ENCODE assay signal across 8 cellular contexts in the genomic region with DNA sequence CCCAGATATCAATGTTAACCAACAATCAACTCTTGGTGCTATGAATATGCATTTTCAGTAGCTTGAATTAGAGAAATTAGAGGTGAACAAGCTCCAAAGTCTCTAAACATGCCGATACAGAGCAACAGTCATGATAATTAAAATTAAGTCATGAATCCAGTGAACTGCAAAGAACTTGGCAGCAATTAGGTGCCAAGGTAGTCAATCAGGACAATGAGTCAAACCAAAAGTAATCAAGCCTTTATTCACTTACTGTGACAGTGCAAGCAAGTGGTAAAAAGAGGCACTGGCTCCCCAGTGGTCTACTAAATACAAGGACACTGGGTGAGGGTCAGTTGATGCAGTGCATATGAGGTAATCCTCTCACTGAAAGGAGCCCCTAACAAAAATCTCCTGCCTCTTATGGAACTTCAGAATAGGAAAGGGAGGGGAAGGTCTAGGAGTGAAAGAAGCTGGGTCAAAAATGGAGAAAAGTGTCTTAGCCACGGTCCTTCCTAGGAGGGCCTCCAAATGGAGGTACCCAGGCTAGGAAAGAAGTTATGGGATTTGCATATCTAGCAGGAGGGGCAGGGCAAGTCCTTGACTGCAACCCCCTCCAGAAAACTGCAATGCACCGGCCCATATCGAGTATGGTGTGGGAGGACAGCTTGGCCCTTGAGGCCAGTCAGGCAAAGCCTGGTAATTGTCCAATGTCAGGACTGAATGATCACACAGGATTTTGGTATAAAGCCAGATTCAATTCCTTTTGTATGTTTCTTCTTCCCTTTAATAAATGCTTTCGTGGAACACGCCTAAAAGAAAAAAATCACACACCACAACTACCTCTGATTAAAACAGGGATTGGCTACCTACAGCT. TPM values are rescaled to one million over a fixed set of nuclear protein-coding genes. Genes with fewer than 3 reads are reported as not detected.
A peak's percentile ranks its signal among the peaks of the same experiment; 100 is the strongest.
DNase-seq lines count a peak whose midpoint lies in the region; FAIRE-seq and TF ChIP-seq lines count a peak whose summit lies in the region.

No MANE protein-coding gene starts in this region.

- POLR2A ChIA-PET in CD8-positive, alpha-beta memory T cell (lab: Charles Lee) = interaction anchor here (4.6 kb wide), 1 partner anchor 17 kb away, joined by 71 read pairs; the partner anchor contains the start of gene AQR
- POLR2A ChIA-PET in H1 (lab: Charles Lee; ENCODE audit: partially characterized antibody) = interaction anchor here (0.8 to 4.3 kb wide), 5 partner anchors 9 to 32 kb away, joined by 3 to 28 read pairs (median 11); partner anchors contain the start of gene AQR
- POLR2A ChIA-PET in RWPE1 (lab: Yijun Ruan, JAX; ENCODE audit: low non-redundant PET) = no interaction called here

- peak overlapping the region; percentile 96 to 100 (median 99) for H3K4me3 Mint-ChIP-seq in CD8-positive, alpha-beta memory T cell
- H3K4me3 Mint-ChIP-seq in neural progenitor cell = peak overlapping the region; percentile 97

- H3K36me3 ChIP-seq in CD8-positive, alpha-beta memory T cell (ENCODE audit: insufficient read depth, low read length) = peaks cover 8% of the 10 kb centered on the region
- H3K36me3 ChIP-seq in H1 (ENCODE audit: control insufficient read depth in 2 of 4, insufficient read depth in 4 of 4, low read length in 3 of 4) (peaks cover 0 to 41% (median 14%) of the 10 kb centered on the region in 4 experiments; a peak in 7 of 8 replicates), neural progenitor cell (peaks cover 3% of the 10 kb centered on the region)

- no peak overlapping the region for H3K18ac ChIP-seq in H1 (ENCODE audit: extremely low read depth, low read length)

- no peak overlapping the region for H2BK15ac ChIP-seq in H1 (ENCODE audit: low read length)

- H3K27ac Mint-ChIP-seq in CD8-positive, alpha-beta memory T cell = peak overlapping the region; percentile 84 to 100 (median 99)
- no peak overlapping the region for H3K27ac Mint-ChIP-seq in neural progenitor cell

- H2AFZ ChIP-seq in H1 (ENCODE audit: low read length) (no peak overlapping the region), neural progenitor cell (replicated peaks) (no peak overlapping the region)

- peaks cover 10% of the 10 kb centered on the region for H3K23me2 ChIP-seq in H1 (ENCODE audit: low read depth, low read length)

- H3K56ac ChIP-seq in H1 (replicated peaks; ENCODE audit: insufficient read length, low read depth, low read length) = no peak overlapping the region

- H3K27me3 ChIP-seq in CD8-positive, alpha-beta memory T cell (ENCODE audit: insufficient read depth, low read length, poor library complexity, severe bottlenecking) = no peaks in the 10 kb centered on the region
- H3K27me3 ChIP-seq in H1 (replicated peaks in 1 of 4; ENCODE audit: control insufficient read depth in 3 of 4, extremely low read depth in 1 of 4, insufficient read depth in 3 of 4, low read length in 3 of 4) (no peaks in the 10 kb centered on the region), neural progenitor cell (no peaks in the 10 kb centered on the region)

- no peaks in the 10 kb centered on the region for H3K27me3 Mint-ChIP-seq in CD8-positive, alpha-beta memory T cell
- H3K27me3 Mint-ChIP-seq in neural progenitor cell (ENCODE audit: insufficient read depth, low read depth) = no peaks in the 10 kb centered on the region

- WGBS in H1 (ENCODE audit: extremely low coverage in 1 of 2, insufficient coverage in 1 of 2, insufficient read length in 1 of 2, insufficient replicate concordance in 2 of 2, low coverage in 1 of 2, low lambda C conversion rate in 2 of 2, missing lambda C conversion rate in 1 of 2), 2 experiments = 37% methylated on average over 6 of the region's 6 CpGs; no CpG with 5 or more reads in 1 of the 2 experiments

- no peak overlapping the region for H2BK120ac ChIP-seq in H1 (replicated peaks; ENCODE audit: low read depth, low read length)

- no peak overlapping the region for H3K4ac ChIP-seq in H1 (replicated peaks; ENCODE audit: insufficient read length, low read depth, low read length)

- H2BK12ac ChIP-seq in H1 (ENCODE audit: low read depth, low read length) = no peak overlapping the region

- CTCF ChIA-PET in CD8-positive, alpha-beta memory T cell (lab: Charles Lee) = interaction anchor here (7.4 kb wide), 1 partner anchor 17 kb away, joined by 77 read pairs; the partner anchor contains the start of gene AQR
- CTCF ChIA-PET in H1 (lab: Charles Lee; ENCODE audit: partially characterized antibody) = interaction anchor here (0.9 to 3.1 kb wide), 2 partner anchors 9 to 32 kb away, joined by 4 to 8 read pairs; no protein-coding TSS in a partner anchor
- CTCF ChIA-PET in RWPE1 (lab: Yijun Ruan, JAX) = interaction anchor here (0.7 to 1.1 kb wide), 2 partner anchors 33 to 1831 kb away, joined by 3 read pairs; no protein-coding TSS in a partner anchor

- H3K4me2 ChIP-seq in H1 (ENCODE audit: insufficient read depth in 1 of 2, low read depth in 2 of 2, low read length in 2 of 2) (peak overlapping the region; percentile 85 to 98), neural progenitor cell (peak overlapping the region; percentile 85)

- H3K4me1 Mint-ChIP-seq in CD8-positive, alpha-beta memory T cell = peaks cover 37 to 61% (median 58%) of the 10 kb centered on the region in 3 donors
- peaks cover 16% of the 10 kb centered on the region for H3K4me1 Mint-ChIP-seq in neural progenitor cell

- no peaks in the 10 kb centered on the region for H3K9me3 ChIP-seq in CD8-positive, alpha-beta memory T cell (ENCODE audit: low read length)
- H3K9me3 ChIP-seq in H1 (ENCODE audit: insufficient read depth in 2 of 2, low read depth in 1 of 2, low read length in 1 of 2) (no peaks in the 10 kb centered on the region), neural progenitor cell (ENCODE audit: low read depth) (no peaks in the 10 kb centered on the region)

- TF ChIP-seq POLR2A in NB4 (IDR thresholded peaks at IDR 0.05; ENCODE audit: extremely low read depth, insufficient read length) (no peak), H1 (IDR thresholded peaks at IDR 0.05; ENCODE audit: control extremely low read depth in 1 of 2, low read depth in 2 of 2, low read length in 2 of 2) (no peak)

- no peak for TF ChIP-seq EP300 in H1 (IDR thresholded peaks at IDR 0.05; ENCODE audit: borderline replicate concordance in 1 of 2, low read depth in 2 of 2, low read length in 2 of 2)

- no peak for TF ChIP-seq CTCF in NB4 (IDR thresholded peaks at IDR 0.05; ENCODE audit: low read depth, low read length)
- no peak for TF ChIP-seq CTCF in H1 (IDR thresholded peaks at IDR 0.05; ENCODE audit: control extremely low read depth in 1 of 3, insufficient read depth in 1 of 3, low read depth in 1 of 3, low read length in 3 of 3)
- no peak for TF ChIP-seq CTCF in neural progenitor cell (IDR thresholded peaks at IDR 0.05)
- TF ChIP-seq CTCF in RWPE1 (conservative IDR thresholded peaks at IDR 0.05; ENCODE audit: low read depth) = no peak

- H4K20me1 ChIP-seq in H1 (replicated peaks in 1 of 2; ENCODE audit: control insufficient read depth in 1 of 2, insufficient read depth in 2 of 2, low read length in 2 of 2) (peaks cover 0 to 3% of the 10 kb centered on the region in 2 experiments), neural progenitor cell (ENCODE audit: low read depth) (peaks cover 19% of the 10 kb centered on the region)

- no peak overlapping the region for H4K8ac ChIP-seq in H1 (ENCODE audit: extremely low read depth, insufficient read depth, low read length)

- H3K4me1 ChIP-seq in CD8-positive, alpha-beta memory T cell (ENCODE audit: insufficient read depth, low read length) = peaks cover 23% of the 10 kb centered on the region
- H3K4me1 ChIP-seq in H1 (replicated peaks in 1 of 4; ENCODE audit: control insufficient read depth in 3 of 4, insufficient read depth in 4 of 4, low read length in 3 of 4) (peaks cover 3 to 10% (median 3%) of the 10 kb centered on the region in 4 experiments; a peak in 4 of 7 replicates), neural progenitor cell (peaks cover 10% of the 10 kb centered on the region)

- no peak for TF ChIP-seq RAD21 in H1 (IDR thresholded peaks at IDR 0.05 in 1 of 2, conservative IDR thresholded peaks at IDR 0.05 in 1 of 2; ENCODE audit: low read depth in 2 of 2, low read length in 2 of 2)

- H3K4me3 ChIP-seq in CD8-positive, alpha-beta memory T cell (ENCODE audit: low read length) = peak overlapping the region; percentile 97
- H3K4me3 ChIP-seq in NB4 (ENCODE audit: low read depth, low read length) (peak overlapping the region; percentile 100), H1 (ENCODE audit: extremely low read depth in 1 of 4, insufficient read depth in 2 of 4, low read depth in 3 of 4, low read length in 4 of 4) (peak overlapping the region; percentile 97 to 99 (median 98)), neural progenitor cell (peak overlapping the region; percentile 92)

- peak overlapping the region; percentile 98 for H3K27ac ChIP-seq in CD8-positive, alpha-beta memory T cell (ENCODE audit: low read depth, low read length)
- H3K27ac ChIP-seq in H1 (ENCODE audit: low read depth, low read length) (no peak overlapping the region), neural progenitor cell (no peak overlapping the region), RWPE1 (no peak overlapping the region)

- peaks cover 24 to 58% of the 10 kb centered on the region in 2 experiments for H3K79me2 ChIP-seq in H1 (ENCODE audit: control insufficient read depth in 1 of 2, insufficient read depth in 2 of 2, low read length in 2 of 2)
- peaks cover 60% of the 10 kb centered on the region for H3K79me2 ChIP-seq in neural progenitor cell (ENCODE audit: low read depth)

- no peak overlapping the region for H2AK5ac ChIP-seq in H1 (ENCODE audit: low read depth, low read length)

- H2BK5ac ChIP-seq in H1 (ENCODE audit: low read depth, low read length) = no peak overlapping the region; the same call in 1 of the 2 replicates

- no peak for DNase-seq in CD8-positive, alpha-beta memory T cell
- DNase-seq in NB4 (ENCODE audit: low read depth) (no peak), H1 (ENCODE audit: low read depth in 1 of 2, low spot score in 2 of 2) (no peak), neural progenitor cell (ENCODE audit: low spot score) (no peak), RWPE1 (ENCODE audit: low spot score) (no peak), NCI-H1105 (lab: John Stamatoyannopoulos, UW) (no peak), SHP77 treated with DMSO at 0.1 percent for 48 hours (lab: John Stamatoyannopoulos, UW) (no peak)
- no peak for DNase-seq in activated effector memory CD4-positive, alpha-beta T cell treated with Interleukin-2 at 50 U/mL for 16 hours

- no peak overlapping the region for H3K23ac ChIP-seq in H1 (ENCODE audit: insufficient read length)

- FAIRE-seq in H1 (lab: Jason Lieb, UNC) = no peak

- H4K5ac ChIP-seq in H1 (ENCODE audit: insufficient read length, low read depth, low read length) = no peak overlapping the region

- H4K91ac ChIP-seq in H1 (replicated peaks; ENCODE audit: insufficient read length, low read length) = no peak overlapping the region

- no peak overlapping the region for H3K14ac ChIP-seq in H1 (ENCODE audit: insufficient read length)

- H3K79me1 ChIP-seq in H1 (ENCODE audit: low read depth, low read length) = no peaks in the 10 kb centered on the region; the same call in 1 of the 2 replicates

- peaks cover 0 to 56% (median 9%) of the 10 kb centered on the region in 3 donors for H3K36me3 Mint-ChIP-seq in CD8-positive, alpha-beta memory T cell
- peaks cover 6% of the 10 kb centered on the region for H3K36me3 Mint-ChIP-seq in neural progenitor cell

- peaks cover 14% of the 10 kb centered on the region for H3F3A ChIP-seq in neural progenitor cell (ENCODE audit: low read depth)

- no peaks in the 10 kb centered on the region for H3K9me3 Mint-ChIP-seq in CD8-positive, alpha-beta memory T cell
- no peaks in the 10 kb centered on the region for H3K9me3 Mint-ChIP-seq in neural progenitor cell

- H2BK20ac ChIP-seq in H1 (ENCODE audit: low read length) = no peak overlapping the region

- H3K9ac ChIP-seq in H1 (replicated peaks in 1 of 4; ENCODE audit: extremely low read depth in 1 of 4, low read depth in 3 of 4, low read length in 3 of 4) (peak overlapping the region in 3 of 4 experiments; percentile 71 to 94 (median 86); a peak in 6 of 7 replicates), neural progenitor cell (peak overlapping the region; percentile 88)

RNA-seq across cellular contexts. Expression of gene ZNF770, which starts 1.5 kb away (rescaled TPM):
- total RNA-seq in CD8-positive, alpha-beta memory T cell = 10 to 100 TPM; 63.6 to 68.0 TPM
- 112 TPM for polyA plus RNA-seq in CD8-positive, alpha-beta memory T cell
- 121 and 143 TPM in 2 replicates for total RNA-seq in H1 (2021; fragmentation: NEBNext Ultra II Directional; extraction: Animal tissue kit (Norgen Biotek cat#: 25700))
- polyA plus RNA-seq in H1 (2011; rRNA removed) = 15.3 and 24.8 TPM in 2 replicates
- 28.3 TPM for polyA plus RNA-seq in H1 (2011; cell fraction: cytosol; rRNA removed)
- 17.1 TPM for polyA plus RNA-seq in H1 (2011; cell fraction: nucleus; rRNA removed)
- polyA plus RNA-seq in H1 (2012, experiment 1 of 2) = 26.2 to 49.5 TPM (median 32.9 TPM) in 4 replicates
- polyA plus RNA-seq in H1 (2012, experiment 2 of 2) = 2.4 TPM
- 80.4 TPM for polyA plus RNA-seq in H1 (2013, experiment 1 of 2)
- 80.6 TPM for polyA plus RNA-seq in H1 (2013, experiment 2 of 2)
- polyA minus RNA-seq in H1 (2011; rRNA and poly(A)+ RNA removed) = 90.1 and 195 TPM in 2 replicates
- polyA minus RNA-seq in H1 (2011; cell fraction: cytosol; rRNA and poly(A)+ RNA removed) = 62.8 TPM
- 98.2 TPM for polyA minus RNA-seq in H1 (2011; cell fraction: nucleus; rRNA and poly(A)+ RNA removed)
- total RNA-seq in neural progenitor cell (ENCODE audit: low replicate concordance) = 34.0 and 56.1 TPM in 2 replicates

RNA-seq across cellular contexts. Expression of gene AQR, which starts 17.0 kb away (rescaled TPM):
- total RNA-seq in CD8-positive, alpha-beta memory T cell = 10 to 100 TPM; 41.7 to 46.0 TPM
- polyA plus RNA-seq in CD8-positive, alpha-beta memory T cell = 14.8 TPM
- 57.6 and 57.9 TPM in 2 replicates for total RNA-seq in H1 (2021; fragmentation: NEBNext Ultra II Directional; extraction: Animal tissue kit (Norgen Biotek cat#: 25700))
- 12.5 and 34.5 TPM in 2 replicates for polyA plus RNA-seq in H1 (2011; rRNA removed)
- polyA plus RNA-seq in H1 (2011; cell fraction: cytosol; rRNA removed) = 25.0 TPM
- 20.8 TPM for polyA plus RNA-seq in H1 (2011; cell fraction: nucleus; rRNA removed)
- 19.9 to 27.3 TPM (median 23.5 TPM) in 4 replicates for polyA plus RNA-seq in H1 (2012, experiment 1 of 2)
- 1.4 TPM for polyA plus RNA-seq in H1 (2012, experiment 2 of 2)
- 29.3 TPM for polyA plus RNA-seq in H1 (2013, experiment 1 of 2)
- polyA plus RNA-seq in H1 (2013, experiment 2 of 2) = 27.9 TPM
- polyA minus RNA-seq in H1 (2011; rRNA and poly(A)+ RNA removed) = 50.4 and 64.9 TPM in 2 replicates
- 25.0 TPM for polyA minus RNA-seq in H1 (2011; cell fraction: cytosol; rRNA and poly(A)+ RNA removed)
- polyA minus RNA-seq in H1 (2011; cell fraction: nucleus; rRNA and poly(A)+ RNA removed) = 62.9 TPM
- total RNA-seq in neural progenitor cell (ENCODE audit: low replicate concordance) = 38.4 and 54.3 TPM in 2 replicates
